18 cellular contexts compared by ENCODE assay signal in genomic region chr10:71603190-71603589, GRCh38.
DNase-seq lines count a peak whose midpoint lies in the region; ATAC-seq and TF ChIP-seq lines count a peak whose summit lies in the region.
"Had no signal": no experiment of that assay in that cellular context is flagged by ENCODE, and none has a peak within 500 bp of the region (broad histone marks: within the 10 kb centered on the region; RNA-seq: fewer than 3 reads in every experiment).

No MANE protein-coding gene starts in this region.

- no peak overlapping the region for H4K91ac ChIP-seq in mesenchymal stem cell (ENCODE audit: low read length)

- H3K18ac ChIP-seq in mesenchymal stem cell (ENCODE audit: low read depth in 1 of 2, low read length in 2 of 2): no peak overlapping the region

- no peak overlapping the region for H2BK12ac ChIP-seq in mesenchymal stem cell (ENCODE audit: low read length in 2 of 2)

- no peak overlapping the region for H2BK5ac ChIP-seq in mesenchymal stem cell (ENCODE audit: low read depth, low read length, poor library complexity, severe bottlenecking)

- peak; percentile 4 for DNase-seq in NCI-H2227 (lab: John Stamatoyannopoulos, UW; ENCODE audit: unreplicated experiment)
- DNase-seq in NCI-H2227 treated with DMSO at 0.1 percent for 48 hours (lab: John Stamatoyannopoulos, UW): no peak
- DNase-seq in mesenchymal stem cell: no peak
- no peak for DNase-seq in left ventricle myocardium superior
- no peak for DNase-seq in omental fat pad (ENCODE audit: low spot score)
- DNase-seq: 8988T, DMS153, H7, NCI-H1436 treated with DMSO at 0.1 percent for 48 hours, NCI-H2081, NCI-H345, NCI-H526 treated with DMSO at 0.1 percent for 48 hours, PC-3, SHP77 had no signal

- peaks cover 8% of the 10 kb centered on the region for H3K4me1 ChIP-seq in mesenchymal stem cell (ENCODE audit: control insufficient read depth, insufficient read depth, low read depth, low read length)

- no peak overlapping the region for H3K14ac ChIP-seq in mesenchymal stem cell (ENCODE audit: low read length in 2 of 2)

- H3K4me3 ChIP-seq in mesenchymal stem cell (ENCODE audit: insufficient read depth in 1 of 2, low read depth in 1 of 2, low read length in 2 of 2): no peak overlapping the region
- H3K4me3 ChIP-seq: BLaER1 treated with 17β-estradiol and CSF1 and Interleukin-3, amounts not matched to agents 10 nM and 100 nM had no signal

- H2BK120ac ChIP-seq in mesenchymal stem cell (ENCODE audit: low read depth, low read length): no peak overlapping the region

- WGBS in mesenchymal stem cell: 65% methylated on average over 7 of the region's 7 CpGs

- H3K4ac ChIP-seq in mesenchymal stem cell (ENCODE audit: low read depth in 1 of 2, low read length in 2 of 2): no peak overlapping the region

- peaks cover 10% of the 10 kb centered on the region for H3K4me1 Mint-ChIP-seq in activated T-helper 17 cell treated with anti-CD3 and anti-CD28 coated beads, Interleukin-2, amount 50 U/mL, for 72 hours

- H3K36me3 ChIP-seq in mesenchymal stem cell (ENCODE audit: control insufficient read depth in 1 of 2, insufficient read depth in 2 of 2, low read depth in 1 of 2, low read length in 2 of 2): no peaks in the 10 kb centered on the region
- H3K36me3 ChIP-seq: BLaER1 treated with 17β-estradiol and CSF1 and Interleukin-3, amounts not matched to agents 10 nM and 100 nM had no signal

- H3K79me1 ChIP-seq in mesenchymal stem cell (replicated peaks; ENCODE audit: low read length, poor library complexity, severe bottlenecking): no peaks in the 10 kb centered on the region

- H3K9me3 Mint-ChIP-seq in activated T-helper 17 cell treated with anti-CD3 and anti-CD28 coated beads, Interleukin-2, amount 50 U/mL, for 72 hours: no peaks in the 10 kb centered on the region

- intact Hi-C loops in left ventricle myocardium superior (cut with micrococcal nuclease): no loop called here

- no peak for ATAC-seq in activated T-helper 17 cell treated with anti-CD3 and anti-CD28 coated beads, Interleukin-2, amount 50 U/mL, for 72 hours (replicated peaks)
- no peak for ATAC-seq in HG02678 (IDR thresholded peaks at IDR 0.05; ENCODE audit: unreplicated experiment)
- ATAC-seq in left ventricle myocardium superior: no peak
- ATAC-seq in GM18909 (IDR thresholded peaks at IDR 0.05; ENCODE audit: poor library complexity, unreplicated experiment): no peak
- ATAC-seq in omental fat pad (ENCODE audit: low FRiP score): no peak
- ATAC-seq: PC-3 had no signal

- no peak overlapping the region for H3K27ac ChIP-seq in mesenchymal stem cell (ENCODE audit: low read length, poor library complexity, severe bottlenecking)

- H3K4me3 Mint-ChIP-seq in activated T-helper 17 cell treated with anti-CD3 and anti-CD28 coated beads, Interleukin-2, amount 50 U/mL, for 72 hours: no peak overlapping the region

- peak overlapping the region; percentile 50 for H3K27ac Mint-ChIP-seq in activated T-helper 17 cell treated with anti-CD3 and anti-CD28 coated beads, Interleukin-2, amount 50 U/mL, for 72 hours

- no peak for TF ChIP-seq CTCF in omental fat pad (IDR thresholded peaks at IDR 0.05)

- no peak overlapping the region for H2AFZ ChIP-seq in mesenchymal stem cell (ENCODE audit: low read depth, low read length)

- H3K9ac ChIP-seq in mesenchymal stem cell (ENCODE audit: low read length): peak overlapping the region; percentile 47
- H3K9ac ChIP-seq: BLaER1 treated with 17β-estradiol and CSF1 and Interleukin-3, amounts not matched to agents 10 nM and 100 nM had no signal

- no peaks in the 10 kb centered on the region for H3K36me3 Mint-ChIP-seq in activated T-helper 17 cell treated with anti-CD3 and anti-CD28 coated beads, Interleukin-2, amount 50 U/mL, for 72 hours (ENCODE audit: low read depth)

- H3K23ac ChIP-seq in mesenchymal stem cell (ENCODE audit: low read length in 2 of 2): no peak overlapping the region

- no peak overlapping the region for H2AK5ac ChIP-seq in mesenchymal stem cell (ENCODE audit: low read length, severe bottlenecking)

- H4K8ac ChIP-seq in mesenchymal stem cell (ENCODE audit: low read length): no peak overlapping the region

- H3K27me3 ChIP-seq in mesenchymal stem cell (ENCODE audit: control insufficient read depth in 1 of 2, insufficient read depth in 1 of 2, low read length in 2 of 2): no peaks in the 10 kb centered on the region
- H3K27me3 ChIP-seq: BLaER1 treated with 17β-estradiol and CSF1 and Interleukin-3, amounts not matched to agents 10 nM and 100 nM had no signal

- H2BK15ac ChIP-seq in mesenchymal stem cell (ENCODE audit: low read depth, poor library complexity, severe bottlenecking): no peak overlapping the region

- H3K9me3 ChIP-seq in mesenchymal stem cell (ENCODE audit: control insufficient read depth, low read length): no peaks in the 10 kb centered on the region
- H3K9me3 ChIP-seq: BLaER1 treated with 17β-estradiol and CSF1 and Interleukin-3, amounts not matched to agents 10 nM and 100 nM had no signal

- no peak overlapping the region for H3K4me2 ChIP-seq in mesenchymal stem cell (ENCODE audit: low read length, poor library complexity, severe bottlenecking)

- H3K27me3 Mint-ChIP-seq in activated T-helper 17 cell treated with anti-CD3 and anti-CD28 coated beads, Interleukin-2, amount 50 U/mL, for 72 hours: no peaks in the 10 kb centered on the region
